Comparison of ENCODE assay signal across 9 cellular contexts in genomic region chr7:140541513-140542192, GRCh38.
DNase-seq lines count a peak whose midpoint lies in the region; ATAC-seq, FAIRE-seq and TF ChIP-seq lines count a peak whose summit lies in the region.
"Had no signal": no experiment of that assay in that cellular context is flagged by ENCODE, and none has a peak within 500 bp of the region (broad histone marks: within the 10 kb centered on the region; RNA-seq: fewer than 3 reads in every experiment).

No MANE protein-coding gene starts in this region.

- H3K27me3 ChIP-seq in ovary, result no peaks in the 10 kb centered on the region

- TF ChIP-seq EP300 in ovary (IDR thresholded peaks at IDR 0.05), result no peak

- no peaks in the 10 kb centered on the region for H3K36me3 ChIP-seq in ovary

- H3K4me1 ChIP-seq in ovary (ENCODE audit: insufficient read depth), result peaks cover 12% of the 10 kb centered on the region

- no peak for ATAC-seq in GM21423 (IDR thresholded peaks at IDR 0.05; ENCODE audit: unreplicated experiment)

- peak overlapping the region; percentile 44 to 71 for H3K27ac ChIP-seq in ovary
- H3K27ac ChIP-seq: SK-N-MC had no signal

- peak; percentile 38 for FAIRE-seq in HTR-8/SVneo (lab: Jason Lieb, UNC)

- no peak overlapping the region for H3K4me3 ChIP-seq in ovary
- H3K4me3 ChIP-seq: SK-N-MC had no signal

- intact Hi-C loops in ovary (cut with DNase I), result no loop called here
- intact Hi-C loops in posterior vena cava (cut with DNase I), result no loop called here

- DNase-seq in HTR-8/SVneo (ENCODE audit: insufficient read length, low spot score), result peak; percentile 90
- peak; percentile 81 for DNase-seq in RPMI8226
- DNase-seq in fibroblast of the conjunctiva (ENCODE audit: low read depth), result peak; percentile 88
- peak; percentile 80 to 90 (median 85) for DNase-seq in ovary
- DNase-seq in GOT3 (lab: John Stamatoyannopoulos, UW), result no peak
- DNase-seq in posterior vena cava (ENCODE audit: low spot score), result no peak
- DNase-seq in 8988T, result no peak

- no peak for TF ChIP-seq POLR2A in ovary (IDR thresholded peaks at IDR 0.05)

- 2 to 8% (median 2%) methylated on average over 17 of the region's 17 CpGs for WGBS in ovary, 3 donors

- H3K9me3 ChIP-seq in ovary, result no peaks in the 10 kb centered on the region

- TF ChIP-seq CTCF in ovary (IDR thresholded peaks at IDR 0.05), result no peak

Comparison
In these comparisons a context has a peak if more than half of its experiments do, and no peak if none do; other contexts are left out.
1. DNase-seq: peak in HTR-8/SVneo (single experiment), RPMI8226 (single experiment), fibroblast of the conjunctiva (single experiment) and ovary (5 of 5); none in GOT3 (single experiment), posterior vena cava (single experiment) and 8988T (single experiment).